1 cellular context compared by ENCODE assay signal in genomic region chr5:71703941-71704340, GRCh38.
TF ChIP-seq lines count a peak whose summit lies in the region.

No MANE protein-coding gene starts in this region.

TF ChIP-seq in GM23338, 12 proteins besides CTCF, POLR2A, EP300 and RAD21 (continued from another document):
- TF ChIP-seq, protein P1, sequence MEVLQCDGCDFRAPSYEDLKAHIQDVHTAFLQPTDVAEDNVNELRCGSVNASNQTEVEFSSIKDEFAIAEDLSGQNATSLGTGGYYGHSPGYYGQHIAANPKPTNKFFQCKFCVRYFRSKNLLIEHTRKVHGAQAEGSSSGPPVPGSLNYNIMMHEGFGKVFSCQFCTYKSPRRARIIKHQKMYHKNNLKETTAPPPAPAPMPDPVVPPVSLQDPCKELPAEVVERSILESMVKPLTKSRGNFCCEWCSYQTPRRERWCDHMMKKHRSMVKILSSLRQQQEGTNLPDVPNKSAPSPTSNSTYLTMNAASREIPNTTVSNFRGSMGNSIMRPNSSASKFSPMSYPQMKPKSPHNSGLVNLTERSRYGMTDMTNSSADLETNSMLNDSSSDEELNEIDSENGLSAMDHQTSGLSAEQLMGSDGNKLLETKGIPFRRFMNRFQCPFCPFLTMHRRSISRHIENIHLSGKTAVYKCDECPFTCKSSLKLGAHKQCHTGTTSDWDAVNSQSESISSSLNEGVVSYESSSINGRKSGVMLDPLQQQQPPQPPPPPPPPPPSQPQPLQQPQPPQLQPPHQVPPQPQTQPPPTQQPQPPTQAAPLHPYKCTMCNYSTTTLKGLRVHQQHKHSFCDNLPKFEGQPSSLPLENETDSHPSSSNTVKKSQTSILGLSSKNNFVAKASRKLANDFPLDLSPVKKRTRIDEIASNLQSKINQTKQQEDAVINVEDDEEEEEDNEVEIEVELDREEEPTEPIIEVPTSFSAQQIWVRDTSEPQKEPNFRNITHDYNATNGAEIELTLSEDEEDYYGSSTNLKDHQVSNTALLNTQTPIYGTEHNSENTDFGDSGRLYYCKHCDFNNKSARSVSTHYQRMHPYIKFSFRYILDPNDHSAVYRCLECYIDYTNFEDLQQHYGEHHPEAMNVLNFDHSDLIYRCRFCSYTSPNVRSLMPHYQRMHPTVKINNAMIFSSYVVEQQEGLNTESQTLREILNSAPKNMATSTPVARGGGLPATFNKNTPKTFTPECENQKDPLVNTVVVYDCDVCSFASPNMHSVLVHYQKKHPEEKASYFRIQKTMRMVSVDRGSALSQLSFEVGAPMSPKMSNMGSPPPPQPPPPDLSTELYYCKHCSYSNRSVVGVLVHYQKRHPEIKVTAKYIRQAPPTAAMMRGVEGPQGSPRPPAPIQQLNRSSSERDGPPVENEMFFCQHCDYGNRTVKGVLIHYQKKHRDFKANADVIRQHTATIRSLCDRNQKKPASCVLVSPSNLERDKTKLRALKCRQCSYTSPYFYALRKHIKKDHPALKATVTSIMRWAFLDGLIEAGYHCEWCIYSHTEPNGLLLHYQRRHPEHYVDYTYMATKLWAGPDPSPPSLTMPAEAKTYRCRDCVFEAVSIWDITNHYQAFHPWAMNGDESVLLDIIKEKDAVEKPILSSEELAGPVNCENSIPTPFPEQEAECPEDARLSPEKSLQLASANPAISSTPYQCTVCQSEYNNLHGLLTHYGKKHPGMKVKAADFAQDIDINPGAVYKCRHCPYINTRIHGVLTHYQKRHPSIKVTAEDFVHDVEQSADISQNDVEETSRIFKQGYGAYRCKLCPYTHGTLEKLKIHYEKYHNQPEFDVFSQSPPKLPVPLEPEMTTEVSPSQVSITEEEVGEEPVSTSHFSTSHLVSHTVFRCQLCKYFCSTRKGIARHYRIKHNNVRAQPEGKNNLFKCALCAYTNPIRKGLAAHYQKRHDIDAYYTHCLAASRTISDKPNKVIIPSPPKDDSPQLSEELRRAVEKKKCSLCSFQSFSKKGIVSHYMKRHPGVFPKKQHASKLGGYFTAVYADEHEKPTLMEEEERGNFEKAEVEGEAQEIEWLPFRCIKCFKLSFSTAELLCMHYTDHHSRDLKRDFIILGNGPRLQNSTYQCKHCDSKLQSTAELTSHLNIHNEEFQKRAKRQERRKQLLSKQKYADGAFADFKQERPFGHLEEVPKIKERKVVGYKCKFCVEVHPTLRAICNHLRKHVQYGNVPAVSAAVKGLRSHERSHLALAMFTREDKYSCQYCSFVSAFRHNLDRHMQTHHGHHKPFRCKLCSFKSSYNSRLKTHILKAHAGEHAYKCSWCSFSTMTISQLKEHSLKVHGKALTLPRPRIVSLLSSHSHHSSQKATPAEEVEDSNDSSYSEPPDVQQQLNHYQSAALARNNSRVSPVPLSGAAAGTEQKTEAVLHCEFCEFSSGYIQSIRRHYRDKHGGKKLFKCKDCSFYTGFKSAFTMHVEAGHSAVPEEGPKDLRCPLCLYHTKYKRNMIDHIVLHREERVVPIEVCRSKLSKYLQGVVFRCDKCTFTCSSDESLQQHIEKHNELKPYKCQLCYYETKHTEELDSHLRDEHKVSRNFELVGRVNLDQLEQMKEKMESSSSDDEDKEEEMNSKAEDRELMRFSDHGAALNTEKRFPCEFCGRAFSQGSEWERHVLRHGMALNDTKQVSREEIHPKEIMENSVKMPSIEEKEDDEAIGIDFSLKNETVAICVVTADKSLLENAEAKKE (CRISPR knock-in tag; IDR thresholded peaks at IDR 0.05) = no peak
- TF ChIP-seq EZH2phosphoT487 (IDR thresholded peaks at IDR 0.05; ENCODE audit: unreplicated experiment) (no peak), JUNB (IDR thresholded peaks at IDR 0.05; ENCODE audit: unreplicated experiment) (no peak), POLR2AphosphoS5 (IDR thresholded peaks at IDR 0.05; ENCODE audit: low read depth) (no peak), NANOG (IDR thresholded peaks at IDR 0.05; ENCODE audit: borderline replicate concordance) (no peak), STAT1 (IDR thresholded peaks at IDR 0.05; ENCODE audit: unreplicated experiment) (no peak)
- TF ChIP-seq, protein P2, sequence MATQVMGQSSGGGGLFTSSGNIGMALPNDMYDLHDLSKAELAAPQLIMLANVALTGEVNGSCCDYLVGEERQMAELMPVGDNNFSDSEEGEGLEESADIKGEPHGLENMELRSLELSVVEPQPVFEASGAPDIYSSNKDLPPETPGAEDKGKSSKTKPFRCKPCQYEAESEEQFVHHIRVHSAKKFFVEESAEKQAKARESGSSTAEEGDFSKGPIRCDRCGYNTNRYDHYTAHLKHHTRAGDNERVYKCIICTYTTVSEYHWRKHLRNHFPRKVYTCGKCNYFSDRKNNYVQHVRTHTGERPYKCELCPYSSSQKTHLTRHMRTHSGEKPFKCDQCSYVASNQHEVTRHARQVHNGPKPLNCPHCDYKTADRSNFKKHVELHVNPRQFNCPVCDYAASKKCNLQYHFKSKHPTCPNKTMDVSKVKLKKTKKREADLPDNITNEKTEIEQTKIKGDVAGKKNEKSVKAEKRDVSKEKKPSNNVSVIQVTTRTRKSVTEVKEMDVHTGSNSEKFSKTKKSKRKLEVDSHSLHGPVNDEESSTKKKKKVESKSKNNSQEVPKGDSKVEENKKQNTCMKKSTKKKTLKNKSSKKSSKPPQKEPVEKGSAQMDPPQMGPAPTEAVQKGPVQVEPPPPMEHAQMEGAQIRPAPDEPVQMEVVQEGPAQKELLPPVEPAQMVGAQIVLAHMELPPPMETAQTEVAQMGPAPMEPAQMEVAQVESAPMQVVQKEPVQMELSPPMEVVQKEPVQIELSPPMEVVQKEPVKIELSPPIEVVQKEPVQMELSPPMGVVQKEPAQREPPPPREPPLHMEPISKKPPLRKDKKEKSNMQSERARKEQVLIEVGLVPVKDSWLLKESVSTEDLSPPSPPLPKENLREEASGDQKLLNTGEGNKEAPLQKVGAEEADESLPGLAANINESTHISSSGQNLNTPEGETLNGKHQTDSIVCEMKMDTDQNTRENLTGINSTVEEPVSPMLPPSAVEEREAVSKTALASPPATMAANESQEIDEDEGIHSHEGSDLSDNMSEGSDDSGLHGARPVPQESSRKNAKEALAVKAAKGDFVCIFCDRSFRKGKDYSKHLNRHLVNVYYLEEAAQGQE (IDR thresholded peaks at IDR 0.05; ENCODE audit: unreplicated experiment) = no peak
